In genomic region chr4:86730310-86730709, GRCh38 we compare ENCODE assay signal across 1 cellular context.
TF ChIP-seq lines count a peak whose summit lies in the region.

No MANE protein-coding gene starts in this region.

TF ChIP-seq in WTC11, 78 proteins besides CTCF, POLR2A, EP300 and RAD21 (continued from another document):
- no peak for TF ChIP-seq HMGXB4 (CRISPR knock-in tag; IDR thresholded peaks at IDR 0.05)
- TF ChIP-seq, protein P1, sequence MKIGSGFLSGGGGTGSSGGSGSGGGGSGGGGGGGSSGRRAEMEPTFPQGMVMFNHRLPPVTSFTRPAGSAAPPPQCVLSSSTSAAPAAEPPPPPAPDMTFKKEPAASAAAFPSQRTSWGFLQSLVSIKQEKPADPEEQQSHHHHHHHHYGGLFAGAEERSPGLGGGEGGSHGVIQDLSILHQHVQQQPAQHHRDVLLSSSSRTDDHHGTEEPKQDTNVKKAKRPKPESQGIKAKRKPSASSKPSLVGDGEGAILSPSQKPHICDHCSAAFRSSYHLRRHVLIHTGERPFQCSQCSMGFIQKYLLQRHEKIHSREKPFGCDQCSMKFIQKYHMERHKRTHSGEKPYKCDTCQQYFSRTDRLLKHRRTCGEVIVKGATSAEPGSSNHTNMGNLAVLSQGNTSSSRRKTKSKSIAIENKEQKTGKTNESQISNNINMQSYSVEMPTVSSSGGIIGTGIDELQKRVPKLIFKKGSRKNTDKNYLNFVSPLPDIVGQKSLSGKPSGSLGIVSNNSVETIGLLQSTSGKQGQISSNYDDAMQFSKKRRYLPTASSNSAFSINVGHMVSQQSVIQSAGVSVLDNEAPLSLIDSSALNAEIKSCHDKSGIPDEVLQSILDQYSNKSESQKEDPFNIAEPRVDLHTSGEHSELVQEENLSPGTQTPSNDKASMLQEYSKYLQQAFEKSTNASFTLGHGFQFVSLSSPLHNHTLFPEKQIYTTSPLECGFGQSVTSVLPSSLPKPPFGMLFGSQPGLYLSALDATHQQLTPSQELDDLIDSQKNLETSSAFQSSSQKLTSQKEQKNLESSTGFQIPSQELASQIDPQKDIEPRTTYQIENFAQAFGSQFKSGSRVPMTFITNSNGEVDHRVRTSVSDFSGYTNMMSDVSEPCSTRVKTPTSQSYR (CRISPR knock-in tag; IDR thresholded peaks at IDR 0.05): no peak
- TF ChIP-seq, protein P2, sequence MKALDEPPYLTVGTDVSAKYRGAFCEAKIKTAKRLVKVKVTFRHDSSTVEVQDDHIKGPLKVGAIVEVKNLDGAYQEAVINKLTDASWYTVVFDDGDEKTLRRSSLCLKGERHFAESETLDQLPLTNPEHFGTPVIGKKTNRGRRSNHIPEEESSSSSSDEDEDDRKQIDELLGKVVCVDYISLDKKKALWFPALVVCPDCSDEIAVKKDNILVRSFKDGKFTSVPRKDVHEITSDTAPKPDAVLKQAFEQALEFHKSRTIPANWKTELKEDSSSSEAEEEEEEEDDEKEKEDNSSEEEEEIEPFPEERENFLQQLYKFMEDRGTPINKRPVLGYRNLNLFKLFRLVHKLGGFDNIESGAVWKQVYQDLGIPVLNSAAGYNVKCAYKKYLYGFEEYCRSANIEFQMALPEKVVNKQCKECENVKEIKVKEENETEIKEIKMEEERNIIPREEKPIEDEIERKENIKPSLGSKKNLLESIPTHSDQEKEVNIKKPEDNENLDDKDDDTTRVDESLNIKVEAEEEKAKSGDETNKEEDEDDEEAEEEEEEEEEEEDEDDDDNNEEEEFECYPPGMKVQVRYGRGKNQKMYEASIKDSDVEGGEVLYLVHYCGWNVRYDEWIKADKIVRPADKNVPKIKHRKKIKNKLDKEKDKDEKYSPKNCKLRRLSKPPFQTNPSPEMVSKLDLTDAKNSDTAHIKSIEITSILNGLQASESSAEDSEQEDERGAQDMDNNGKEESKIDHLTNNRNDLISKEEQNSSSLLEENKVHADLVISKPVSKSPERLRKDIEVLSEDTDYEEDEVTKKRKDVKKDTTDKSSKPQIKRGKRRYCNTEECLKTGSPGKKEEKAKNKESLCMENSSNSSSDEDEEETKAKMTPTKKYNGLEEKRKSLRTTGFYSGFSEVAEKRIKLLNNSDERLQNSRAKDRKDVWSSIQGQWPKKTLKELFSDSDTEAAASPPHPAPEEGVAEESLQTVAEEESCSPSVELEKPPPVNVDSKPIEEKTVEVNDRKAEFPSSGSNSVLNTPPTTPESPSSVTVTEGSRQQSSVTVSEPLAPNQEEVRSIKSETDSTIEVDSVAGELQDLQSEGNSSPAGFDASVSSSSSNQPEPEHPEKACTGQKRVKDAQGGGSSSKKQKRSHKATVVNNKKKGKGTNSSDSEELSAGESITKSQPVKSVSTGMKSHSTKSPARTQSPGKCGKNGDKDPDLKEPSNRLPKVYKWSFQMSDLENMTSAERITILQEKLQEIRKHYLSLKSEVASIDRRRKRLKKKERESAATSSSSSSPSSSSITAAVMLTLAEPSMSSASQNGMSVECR (CRISPR knock-in tag; IDR thresholded peaks at IDR 0.05; ENCODE audit: borderline replicate concordance): no peak
